ENCODE assay signal across 1 cellular context in genomic region chr19:13102666-13103584, GRCh38.
TF ChIP-seq lines count a peak whose summit lies in the region.

LYL1 (minus strand) TSS chr19:13102858; CDS start chr19:13101171, 1,687 bp downstream.

TF ChIP-seq in HepG2, 621 proteins besides CTCF, POLR2A, EP300 and RAD21 (continued from another document):
- TF ChIP-seq ZBTB40 (IDR thresholded peaks at IDR 0.05) (no peak), ZBTB40 (CRISPR knock-in tag; IDR thresholded peaks at IDR 0.05) (0 out of 2 replicates have a peak, but pooled peaks have one; percentile 56), TCF12 (IDR thresholded peaks at IDR 0.05) (no peak), TCF12 (CRISPR knock-in tag; IDR thresholded peaks at IDR 0.05) (no peak), ZFY (CRISPR knock-in tag; IDR thresholded peaks at IDR 0.05) (peak; percentile 84), TARDBP (CRISPR knock-in tag; IDR thresholded peaks at IDR 0.05) (no peak; the same call in 1 of the 2 replicates), ARID4A (CRISPR knock-in tag; IDR thresholded peaks at IDR 0.05; ENCODE audit: borderline replicate concordance) (peak; percentile 72), SAP130 (CRISPR knock-in tag; IDR thresholded peaks at IDR 0.05; ENCODE audit: low read depth) (peak; percentile 52; the same call in 1 of the 2 replicates), YEATS2 (CRISPR knock-in tag; IDR thresholded peaks at IDR 0.05; ENCODE audit: borderline replicate concordance) (0 out of 2 replicates have a peak, but pooled peaks have one; percentile 50), ZNF75D (CRISPR knock-in tag; IDR thresholded peaks at IDR 0.05; ENCODE audit: borderline replicate concordance) (no peak)
- TF ChIP-seq, protein P1, sequence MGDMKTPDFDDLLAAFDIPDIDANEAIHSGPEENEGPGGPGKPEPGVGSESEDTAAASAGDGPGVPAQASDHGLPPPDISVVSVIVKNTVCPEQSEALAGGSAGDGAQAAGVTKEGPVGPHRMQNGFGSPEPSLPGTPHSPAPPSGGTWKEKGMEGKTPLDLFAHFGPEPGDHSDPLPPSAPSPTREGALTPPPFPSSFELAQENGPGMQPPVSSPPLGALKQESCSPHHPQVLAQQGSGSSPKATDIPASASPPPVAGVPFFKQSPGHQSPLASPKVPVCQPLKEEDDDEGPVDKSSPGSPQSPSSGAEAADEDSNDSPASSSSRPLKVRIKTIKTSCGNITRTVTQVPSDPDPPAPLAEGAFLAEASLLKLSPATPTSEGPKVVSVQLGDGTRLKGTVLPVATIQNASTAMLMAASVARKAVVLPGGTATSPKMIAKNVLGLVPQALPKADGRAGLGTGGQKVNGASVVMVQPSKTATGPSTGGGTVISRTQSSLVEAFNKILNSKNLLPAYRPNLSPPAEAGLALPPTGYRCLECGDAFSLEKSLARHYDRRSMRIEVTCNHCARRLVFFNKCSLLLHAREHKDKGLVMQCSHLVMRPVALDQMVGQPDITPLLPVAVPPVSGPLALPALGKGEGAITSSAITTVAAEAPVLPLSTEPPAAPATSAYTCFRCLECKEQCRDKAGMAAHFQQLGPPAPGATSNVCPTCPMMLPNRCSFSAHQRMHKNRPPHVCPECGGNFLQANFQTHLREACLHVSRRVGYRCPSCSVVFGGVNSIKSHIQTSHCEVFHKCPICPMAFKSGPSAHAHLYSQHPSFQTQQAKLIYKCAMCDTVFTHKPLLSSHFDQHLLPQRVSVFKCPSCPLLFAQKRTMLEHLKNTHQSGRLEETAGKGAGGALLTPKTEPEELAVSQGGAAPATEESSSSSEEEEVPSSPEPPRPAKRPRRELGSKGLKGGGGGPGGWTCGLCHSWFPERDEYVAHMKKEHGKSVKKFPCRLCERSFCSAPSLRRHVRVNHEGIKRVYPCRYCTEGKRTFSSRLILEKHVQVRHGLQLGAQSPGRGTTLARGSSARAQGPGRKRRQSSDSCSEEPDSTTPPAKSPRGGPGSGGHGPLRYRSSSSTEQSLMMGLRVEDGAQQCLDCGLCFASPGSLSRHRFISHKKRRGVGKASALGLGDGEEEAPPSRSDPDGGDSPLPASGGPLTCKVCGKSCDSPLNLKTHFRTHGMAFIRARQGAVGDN (CRISPR knock-in tag; IDR thresholded peaks at IDR 0.05): peak; percentile 90
